8 cellular contexts compared by ENCODE assay signal in genomic region chr17:81033535-81034167, GRCh38. TPM values are rescaled to one million over a fixed set of nuclear protein-coding genes. Genes with fewer than 3 reads are reported as not detected.
DNase-seq lines count a peak whose midpoint lies in the region; ATAC-seq and TF ChIP-seq lines count a peak whose summit lies in the region.

No MANE protein-coding gene starts in this region.

- peaks cover 31% of the 10 kb centered on the region for H3K79me2 ChIP-seq in hepatocyte

- H3K4me1 ChIP-seq in HUES48 (ENCODE audit: control insufficient read depth, insufficient read depth, low read length) (peaks cover 10% of the 10 kb centered on the region), hepatocyte (ENCODE audit: insufficient read depth) (peaks cover 27% of the 10 kb centered on the region)

- peaks cover 12% of the 10 kb centered on the region for H3K4me1 Mint-ChIP-seq in activated B cell treated with CpG ODN at 0.5 μM for 24 hours
- H3K4me1 Mint-ChIP-seq in stimulated activated effector memory CD8-positive, alpha-beta T cell treated with anti-CD3 and anti-CD28 coated beads, Interleukin-12 subunit alpha, Interleukin-12 subunit beta, amount 100 ng/mL, for 72 hours, result peaks cover 28% of the 10 kb centered on the region

- DNase-seq in activated B cell treated with CpG ODN at 0.5 μM for 24 hours (no peak), hepatocyte (ENCODE audit: low spot score) (no peak), hepatic stellate cell (ENCODE audit: low spot score) (no peak), NCI-H2196 treated with DMSO at 0.1 percent for 48 hours (lab: John Stamatoyannopoulos, UW; ENCODE audit: unreplicated experiment) (no peak)
- no peak for DNase-seq in stimulated activated effector memory CD8-positive, alpha-beta T cell treated with anti-CD3 and anti-CD28 coated beads, Interleukin-12 subunit alpha, Interleukin-12 subunit beta, amount 100 ng/mL, for 72 hours (ENCODE audit: low spot score in 2 of 2)
- DNase-seq in stimulated activated CD4-positive, alpha-beta T cell treated with anti-CD3 and anti-CD28 coated beads, Interleukin-15, amount 100 ng/mL, for 24 hours, result no peak

- peaks cover 20% of the 10 kb centered on the region for H4K20me1 ChIP-seq in hepatocyte (ENCODE audit: insufficient read depth, poor library complexity, severe bottlenecking)

- H3K27ac Mint-ChIP-seq in activated B cell treated with CpG ODN at 0.5 μM for 24 hours, result no peak overlapping the region
- no peak overlapping the region for H3K27ac Mint-ChIP-seq in stimulated activated effector memory CD8-positive, alpha-beta T cell treated with anti-CD3 and anti-CD28 coated beads, Interleukin-12 subunit alpha, Interleukin-12 subunit beta, amount 100 ng/mL, for 72 hours

- H3K9me3 ChIP-seq in HUES48 (ENCODE audit: control insufficient read depth, insufficient read depth, low read length) (no peaks in the 10 kb centered on the region), hepatocyte (ENCODE audit: low read depth) (no peaks in the 10 kb centered on the region)

- no peaks in the 10 kb centered on the region for H3K36me3 ChIP-seq in HUES48 (ENCODE audit: control insufficient read depth, insufficient read depth, low read length)
- no peaks in the 10 kb centered on the region for H3K36me3 ChIP-seq in hepatocyte (replicated peaks; ENCODE audit: insufficient read depth, low read depth)

- peak overlapping the region; percentile 74 for H3K4me3 ChIP-seq in HUES48 (ENCODE audit: low read depth, low read length)
- peak overlapping the region; percentile 85 for H3K4me3 ChIP-seq in hepatocyte

- peaks cover 18% of the 10 kb centered on the region for H3K27me3 ChIP-seq in HUES48 (ENCODE audit: control insufficient read depth, insufficient read depth, low read length)
- H3K27me3 ChIP-seq in hepatocyte, result no peaks in the 10 kb centered on the region

- 31% methylated on average over 22 of the region's 22 CpGs for WGBS in hepatocyte (ENCODE audit: low lambda C conversion rate, missing lambda C conversion rate)

- TF ChIP-seq CTCF in activated B cell treated with CpG ODN at 0.5 μM for 24 hours (IDR thresholded peaks at IDR 0.05) (no peak), hepatocyte (IDR thresholded peaks at IDR 0.05; ENCODE audit: poor library complexity) (no peak)

- no peaks in the 10 kb centered on the region for H3K9me2 ChIP-seq in hepatocyte (replicated peaks; ENCODE audit: insufficient read depth)

- peaks cover 45% of the 10 kb centered on the region for H3K27me3 Mint-ChIP-seq in activated B cell treated with CpG ODN at 0.5 μM for 24 hours

- H3K4me2 ChIP-seq in hepatocyte, result peak overlapping the region; percentile 96

- H3K4me3 Mint-ChIP-seq in activated B cell treated with CpG ODN at 0.5 μM for 24 hours, result peak overlapping the region; percentile 78
- H3K4me3 Mint-ChIP-seq in stimulated activated effector memory CD8-positive, alpha-beta T cell treated with anti-CD3 and anti-CD28 coated beads, Interleukin-12 subunit alpha, Interleukin-12 subunit beta, amount 100 ng/mL, for 72 hours, result peak overlapping the region; percentile 69

- H3K9ac ChIP-seq in HUES48 (ENCODE audit: low read depth, low read length), result no peak overlapping the region

- peak overlapping the region; percentile 67 for H2AFZ ChIP-seq in hepatocyte

- CTCF ChIA-PET in activated B cell treated with CpG ODN at 0.5 μM for 24 hours (lab: Charles Lee), result interaction anchor here (1.3 kb wide), 1 partner anchor 10 kb away, joined by 3 read pairs; no protein-coding TSS in a partner anchor

- intact Hi-C loops in activated B cell treated with CpG ODN at 0.5 μM for 24 hours (cut with micrococcal nuclease), result loop anchor here (1.0 to 2.0 kb wide), 4 partner anchors 45 to 933 kb away; partner anchors contain the start of genes GAA, NDUFAF8 and TEPSIN

- H3K27ac ChIP-seq in HUES48 (ENCODE audit: low read depth, low read length), result no peak overlapping the region
- peak overlapping the region; percentile 24 for H3K27ac ChIP-seq in hepatocyte

- ATAC-seq in activated B cell treated with CpG ODN at 0.5 μM for 24 hours (ENCODE audit: low read depth) (no peak), GM21576 (IDR thresholded peaks at IDR 0.05; ENCODE audit: unreplicated experiment) (no peak)
- no peak for ATAC-seq in stimulated activated effector memory CD8-positive, alpha-beta T cell treated with anti-CD3 and anti-CD28 coated beads, Interleukin-12 subunit alpha, Interleukin-12 subunit beta, amount 100 ng/mL, for 72 hours

- no peaks in the 10 kb centered on the region for H3K9me3 Mint-ChIP-seq in activated B cell treated with CpG ODN at 0.5 μM for 24 hours
- no peaks in the 10 kb centered on the region for H3K9me3 Mint-ChIP-seq in stimulated activated effector memory CD8-positive, alpha-beta T cell treated with anti-CD3 and anti-CD28 coated beads, Interleukin-12 subunit alpha, Interleukin-12 subunit beta, amount 100 ng/mL, for 72 hours

- POLR2A ChIA-PET in activated B cell treated with CpG ODN at 0.5 μM for 24 hours (lab: Charles Lee), result interaction anchor here (0.6 kb wide), 1 partner anchor 10 kb away, joined by 3 read pairs; no protein-coding TSS in a partner anchor

- H3K36me3 Mint-ChIP-seq in activated B cell treated with CpG ODN at 0.5 μM for 24 hours (ENCODE audit: low read depth), result no peaks in the 10 kb centered on the region
- H3K36me3 Mint-ChIP-seq in stimulated activated effector memory CD8-positive, alpha-beta T cell treated with anti-CD3 and anti-CD28 coated beads, Interleukin-12 subunit alpha, Interleukin-12 subunit beta, amount 100 ng/mL, for 72 hours, result peaks cover 6% of the 10 kb centered on the region

RNA-seq across cellular contexts. Expression of gene BAIAP2, which starts 1.3 kb away (rescaled TPM):
- total RNA-seq in activated B cell treated with CpG ODN at 0.5 μM for 24 hours (5.3 and 6.8 TPM in 2 replicates), hepatocyte (15.8 and 27.1 TPM in 2 replicates)
- polyA plus RNA-seq in hepatocyte, result 49.7 and 60.0 TPM in 2 replicates

RNA-seq across cellular contexts. Expression of gene CHMP6, which starts 42.0 kb away (rescaled TPM):
- 35.1 and 36.6 TPM in 2 replicates for total RNA-seq in activated B cell treated with CpG ODN at 0.5 μM for 24 hours
- total RNA-seq in hepatocyte, result 16.9 and 27.8 TPM in 2 replicates
- 30.8 and 38.3 TPM in 2 replicates for polyA plus RNA-seq in hepatocyte
